Comparison of ENCODE assay signal across 22 cellular contexts in genomic region chr2:240351088-240351741, GRCh38.
A peak's percentile ranks its signal among the peaks of the same experiment; 100 is the strongest.
DNase-seq lines count a peak whose midpoint lies in the region; ATAC-seq and TF ChIP-seq lines count a peak whose summit lies in the region.
"Had no signal": no experiment of that assay in that cellular context is flagged by ENCODE, and none has a peak within 500 bp of the region (broad histone marks: within the 10 kb centered on the region; RNA-seq: fewer than 3 reads in every experiment).

No MANE protein-coding gene starts in this region.

- TF ChIP-seq CTCF in glutamatergic neuron (IDR thresholded peaks at IDR 0.05; ENCODE audit: partially characterized antibody, unreplicated experiment): no peak

- no peaks in the 10 kb centered on the region for H3K4me1 Mint-ChIP-seq in glutamatergic neuron (ENCODE audit: low read depth, unreplicated experiment)
- H3K4me1 Mint-ChIP-seq: activated CD4-positive, alpha-beta T cell treated with anti-CD3 and anti-CD28 coated beads for 36 hours; naive thymus-derived CD4-positive, alpha-beta T cell; stimulated activated naive B cell treated with anti-CD40 and anti-IgM and Interleukin-4, amounts not matched to agents 10 μg/mL and 1 μg/mL and 100 μg/mL, for 72 hours had no signal

- H3K9me3 Mint-ChIP-seq in glutamatergic neuron (ENCODE audit: unreplicated experiment): peaks cover 3% of the 10 kb centered on the region
- H3K9me3 Mint-ChIP-seq: activated naive CD8-positive, alpha-beta T cell treated with anti-CD3 and anti-CD28 coated beads for 36 hours; CD4-positive, alpha-beta T cell; T-helper 2 cell treated with Interferon-gamma antibody and Interleukin-4, amounts not matched to agents 5 μg/mL and 100 μg/mL, for 36 hours had no signal

- no peak overlapping the region for H3K9ac ChIP-seq in rectal smooth muscle tissue (ENCODE audit: low read length)

- H3K4me3 ChIP-seq in rectal smooth muscle tissue (ENCODE audit: low read length): no peak overlapping the region
- H3K4me3 ChIP-seq: left ventricle myocardium inferior, ovary, upper lobe of right lung had no signal

- H3K27me3 ChIP-seq in rectal smooth muscle tissue (ENCODE audit: control insufficient read depth, insufficient read depth, low read length): no peaks in the 10 kb centered on the region
- H3K27me3 ChIP-seq: ovary had no signal

- no peaks in the 10 kb centered on the region for H3K36me3 ChIP-seq in rectal smooth muscle tissue (ENCODE audit: control insufficient read depth, insufficient read depth, low read length)
- H3K36me3 ChIP-seq: left ventricle myocardium inferior, ovary, upper lobe of right lung had no signal

- peak; percentile 31 for DNase-seq in ELF-1 (ENCODE audit: low read depth, low spot score)
- DNase-seq in SK-N-DZ (ENCODE audit: low spot score): peak; percentile 90
- DNase-seq in glutamatergic neuron: peak; percentile 13
- no peak for DNase-seq in DMS153 treated with DMSO at 0.1 percent for 48 hours (lab: John Stamatoyannopoulos, UW; ENCODE audit: unreplicated experiment)
- no peak for DNase-seq in midbrain (lab: John Stamatoyannopoulos, UW)
- DNase-seq: activated CD4-positive, alpha-beta T cell treated with anti-CD3 and anti-CD28 coated beads for 36 hours; activated CD8-positive, alpha-beta memory T cell treated with anti-CD3 and anti-CD28 coated beads for 24 hours; activated effector memory CD4-positive, alpha-beta T cell treated with anti-CD3 and anti-CD28 coated beads, Interleukin-2, amount 50 U/mL, for 16 hours; activated naive CD8-positive, alpha-beta T cell treated with anti-CD3 and anti-CD28 coated beads for 36 hours; CD4-positive, alpha-beta T cell; GOT3; HFFc6; left ventricle myocardium inferior; naive thymus-derived CD4-positive, alpha-beta T cell; stimulated activated CD4-positive, alpha-beta T cell treated with anti-CD3 and anti-CD28 coated beads, Interleukin-4, amount 100 ng/mL, for 4 hours; stimulated activated naive B cell treated with anti-CD40 and anti-IgM and Interleukin-4, amounts not matched to agents 10 μg/mL and 1 μg/mL and 100 μg/mL, for 72 hours; upper lobe of right lung had no signal

- no peak overlapping the region for H3K27ac Mint-ChIP-seq in glutamatergic neuron (ENCODE audit: unreplicated experiment)
- H3K27ac Mint-ChIP-seq: activated CD4-positive, alpha-beta T cell treated with anti-CD3 and anti-CD28 coated beads for 36 hours; activated naive CD8-positive, alpha-beta T cell treated with anti-CD3 and anti-CD28 coated beads for 36 hours; CD4-positive, alpha-beta T cell; HFFc6; naive thymus-derived CD4-positive, alpha-beta T cell; stimulated activated naive B cell treated with anti-CD40 and anti-IgM and Interleukin-4, amounts not matched to agents 10 μg/mL and 1 μg/mL and 100 μg/mL, for 72 hours; T-helper 2 cell treated with Interferon-gamma antibody and Interleukin-4, amounts not matched to agents 5 μg/mL and 100 μg/mL, for 36 hours had no signal

- peaks cover 15% of the 10 kb centered on the region for H3K4me1 ChIP-seq in rectal smooth muscle tissue (ENCODE audit: control insufficient read depth, insufficient read depth, low read length)
- H3K4me1 ChIP-seq: upper lobe of right lung had no signal

- peak overlapping the region; percentile 25 for H3K27ac ChIP-seq in rectal smooth muscle tissue (ENCODE audit: low read depth, low read length)
- H3K27ac ChIP-seq: left ventricle myocardium inferior, ovary, RWPE1, upper lobe of right lung had no signal

- ATAC-seq in HG03025 (IDR thresholded peaks at IDR 0.05; ENCODE audit: low FRiP score, unreplicated experiment): no peak
- ATAC-seq: activated CD4-positive, alpha-beta T cell treated with anti-CD3 and anti-CD28 coated beads for 36 hours; naive thymus-derived CD4-positive, alpha-beta T cell; stimulated activated naive B cell treated with anti-CD40 and anti-IgM and Interleukin-4, amounts not matched to agents 10 μg/mL and 1 μg/mL and 100 μg/mL, for 72 hours; upper lobe of right lung had no signal

- no peak overlapping the region for H3K4me3 Mint-ChIP-seq in glutamatergic neuron (ENCODE audit: unreplicated experiment)
- H3K4me3 Mint-ChIP-seq: activated CD4-positive, alpha-beta T cell treated with anti-CD3 and anti-CD28 coated beads for 36 hours; activated naive CD8-positive, alpha-beta T cell treated with anti-CD3 and anti-CD28 coated beads for 36 hours; CD4-positive, alpha-beta T cell; HFFc6; naive thymus-derived CD4-positive, alpha-beta T cell; stimulated activated naive B cell treated with anti-CD40 and anti-IgM and Interleukin-4, amounts not matched to agents 10 μg/mL and 1 μg/mL and 100 μg/mL, for 72 hours; T-helper 2 cell treated with Interferon-gamma antibody and Interleukin-4, amounts not matched to agents 5 μg/mL and 100 μg/mL, for 36 hours had no signal

- H3K36me3 Mint-ChIP-seq in glutamatergic neuron (ENCODE audit: unreplicated experiment): no peaks in the 10 kb centered on the region
- H3K36me3 Mint-ChIP-seq: activated naive CD8-positive, alpha-beta T cell treated with anti-CD3 and anti-CD28 coated beads for 36 hours; naive thymus-derived CD4-positive, alpha-beta T cell had no signal

- peaks cover 2% of the 10 kb centered on the region for H3K27me3 Mint-ChIP-seq in glutamatergic neuron (ENCODE audit: unreplicated experiment)

Comparison
In these comparisons a context has a peak if more than half of its experiments do, and no peak if none do; other contexts are left out.
1. DNase-seq: peak in ELF-1 (single experiment), SK-N-DZ (single experiment) and glutamatergic neuron (single experiment); none in DMS153 treated with DMSO at 0.1 percent for 48 hours (single experiment) and midbrain (single experiment).